Comparison of ENCODE assay signal across 1 cellular context in genomic region chr3:36892457-36893136, GRCh38.
A peak's percentile ranks its signal among the peaks of the same experiment; 100 is the strongest.
TF ChIP-seq lines count a peak whose summit lies in the region.

No MANE protein-coding gene starts in this region.

TF ChIP-seq in HepG2, 621 proteins besides CTCF, POLR2A, EP300 and RAD21 (continued from another document):
- TF ChIP-seq CENPT (CRISPR knock-in tag; IDR thresholded peaks at IDR 0.05; ENCODE audit: low read depth) (no peak), MAFF (IDR thresholded peaks at IDR 0.05; ENCODE audit: low read depth, low read length) (peak; percentile 93)
